ENCODE assay signal across 20 cellular contexts in the genomic region with DNA sequence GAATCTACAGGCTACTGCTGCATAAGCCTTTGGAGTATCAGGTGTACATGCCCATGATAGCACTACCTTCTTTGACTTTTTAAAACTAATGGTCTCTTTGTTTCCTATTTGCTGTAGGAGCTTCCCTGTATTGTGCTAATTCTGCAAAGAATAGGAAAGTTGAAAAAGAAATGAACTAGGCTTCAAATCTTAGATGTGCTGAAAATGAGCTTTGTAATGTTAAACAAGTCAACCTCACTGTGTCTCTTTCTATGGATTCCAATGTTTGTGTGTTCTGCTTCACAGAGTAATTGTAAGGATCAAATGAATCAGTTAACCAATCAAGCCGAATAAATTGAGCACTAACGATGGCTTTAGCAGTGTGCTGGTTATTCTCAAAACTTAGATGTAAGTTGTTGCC.
DNase-seq lines count a peak whose midpoint lies in the region; FAIRE-seq and TF ChIP-seq lines count a peak whose summit lies in the region.
"Had no signal": no experiment of that assay in that cellular context is flagged by ENCODE, and none has a peak within 500 bp of the region (broad histone marks: within the 10 kb centered on the region; RNA-seq: fewer than 3 reads in every experiment).

No MANE protein-coding gene starts in this region.

- no peak overlapping the region for H3K4ac ChIP-seq in H1 (replicated peaks; ENCODE audit: insufficient read length, low read depth, low read length)

- no peak overlapping the region for H3K23ac ChIP-seq in H1 (ENCODE audit: insufficient read length)

- H3K36me3 ChIP-seq in HUES48 (ENCODE audit: control insufficient read depth, insufficient read depth, low read length) = no peaks in the 10 kb centered on the region
- peaks cover 0 to 6% (median 2%) of the 10 kb centered on the region in 4 experiments; a peak in 2 of 8 replicates for H3K36me3 ChIP-seq in H1 (ENCODE audit: control insufficient read depth in 2 of 4, insufficient read depth in 4 of 4, low read length in 3 of 4)
- no peaks in the 10 kb centered on the region for H3K36me3 ChIP-seq in iPS-20b (ENCODE audit: insufficient read depth, low read depth, low read length)
- H3K36me3 ChIP-seq in tibial nerve = no peaks in the 10 kb centered on the region
- H3K36me3 ChIP-seq: BLaER1, HAP-1 had no signal

- 0 out of 2 replicates have a peak overlapping the region, but pooled peaks have one; percentile 84 for H3K18ac ChIP-seq in H1 (ENCODE audit: extremely low read depth, low read length)

- H3K56ac ChIP-seq in H1 (replicated peaks; ENCODE audit: insufficient read length, low read depth, low read length) = no peak overlapping the region

- no peak for TF ChIP-seq EP300 in H1 (IDR thresholded peaks at IDR 0.05; ENCODE audit: borderline replicate concordance in 1 of 2, low read depth in 2 of 2, low read length in 2 of 2)
- TF ChIP-seq EP300 in tibial nerve (IDR thresholded peaks at IDR 0.05) = no peak

- H3K23me2 ChIP-seq in H1 (ENCODE audit: low read depth, low read length) = no peaks in the 10 kb centered on the region; the same call in 1 of the 2 replicates

- TF ChIP-seq POLR2A in H1 (IDR thresholded peaks at IDR 0.05; ENCODE audit: control extremely low read depth in 1 of 2, low read depth in 2 of 2, low read length in 2 of 2) (no peak), tibial nerve (IDR thresholded peaks at IDR 0.05) (no peak)

- H3K4me1 Mint-ChIP-seq in osteocyte (ENCODE audit: unreplicated experiment) = no peaks in the 10 kb centered on the region
- H3K4me1 Mint-ChIP-seq: B cell; CD4-positive, CD25-positive, alpha-beta regulatory T cell had no signal

- H3K4me1 ChIP-seq in HUES48 (ENCODE audit: control insufficient read depth, insufficient read depth, low read length) (peaks cover 45% of the 10 kb centered on the region), H1 (replicated peaks in 1 of 4; ENCODE audit: control insufficient read depth in 3 of 4, insufficient read depth in 4 of 4, low read length in 3 of 4) (peaks cover 0 to 9% (median 6%) of the 10 kb centered on the region in 4 experiments; a peak in 4 of 7 replicates), iPS-20b (ENCODE audit: insufficient read depth, low read length) (peaks cover 38% of the 10 kb centered on the region), tibial nerve (no peaks in the 10 kb centered on the region)
- H3K4me1 ChIP-seq: BLaER1, Caco-2 had no signal

- peaks cover 37% of the 10 kb centered on the region for H3K27me3 Mint-ChIP-seq in osteocyte (ENCODE audit: unreplicated experiment)
- H3K27me3 Mint-ChIP-seq: CD4-positive, CD25-positive, alpha-beta regulatory T cell had no signal

- H4K8ac ChIP-seq in H1 (ENCODE audit: extremely low read depth, insufficient read depth, low read length) = no peak overlapping the region

- H3K27ac ChIP-seq in HUES48 (ENCODE audit: low read depth, low read length) (peak overlapping the region; percentile 88), H1 (ENCODE audit: low read depth, low read length) (peak overlapping the region; percentile 10; the same call in 1 of the 2 replicates), iPS-20b (ENCODE audit: low read length) (peak overlapping the region; percentile 68), tibial nerve (no peak overlapping the region)
- H3K27ac ChIP-seq: BLaER1, C4-2B had no signal

- WGBS in H1 (ENCODE audit: extremely low coverage in 1 of 2, insufficient coverage in 1 of 2, insufficient read length in 1 of 2, insufficient replicate concordance in 2 of 2, low coverage in 1 of 2, low lambda C conversion rate in 2 of 2, missing lambda C conversion rate in 1 of 2), 2 experiments = 44% methylated on average over 2 of the region's 2 CpGs; no CpG with 5 or more reads in 1 of the 2 experiments
- 61 to 73% methylated on average over 2 of the region's 2 CpGs for WGBS in tibial nerve, 2 donors

- H2BK12ac ChIP-seq in H1 (ENCODE audit: low read depth, low read length) = no peak overlapping the region

- TF ChIP-seq RAD21 in H1 (IDR thresholded peaks at IDR 0.05 in 1 of 2, conservative IDR thresholded peaks at IDR 0.05 in 1 of 2; ENCODE audit: low read depth in 2 of 2, low read length in 2 of 2) = no peak

- no peak overlapping the region for H2AK5ac ChIP-seq in H1 (ENCODE audit: low read depth, low read length)

- FAIRE-seq in H1 (lab: Jason Lieb, UNC) = peak; percentile 7
- FAIRE-seq: G401.6, GM12892 had no signal

- no peak overlapping the region for H2AFZ ChIP-seq in H1 (ENCODE audit: low read length)

- no peaks in the 10 kb centered on the region for H3K79me2 ChIP-seq in H1 (ENCODE audit: control insufficient read depth in 1 of 2, insufficient read depth in 2 of 2, low read length in 2 of 2)

- H3K14ac ChIP-seq in H1 (ENCODE audit: insufficient read length) = no peak overlapping the region

- peak overlapping the region; percentile 80 for H4K5ac ChIP-seq in H1 (ENCODE audit: insufficient read length, low read depth, low read length)

- H3K4me3 Mint-ChIP-seq in osteocyte (ENCODE audit: unreplicated experiment) = no peak overlapping the region
- H3K4me3 Mint-ChIP-seq: B cell; CD4-positive, CD25-positive, alpha-beta regulatory T cell; CD8-positive, alpha-beta T cell; HFFc6 had no signal

- H3K9ac ChIP-seq in HUES48 (ENCODE audit: low read depth, low read length) = peak overlapping the region; percentile 4; the same call in 1 of the 2 replicates
- H3K9ac ChIP-seq in H1 (replicated peaks in 1 of 4; ENCODE audit: extremely low read depth in 1 of 4, low read depth in 3 of 4, low read length in 3 of 4) = no peak overlapping the region
- H3K9ac ChIP-seq in iPS-20b (ENCODE audit: low read depth, low read length) = peak overlapping the region; percentile 49; the same call in 1 of the 2 replicates
- H3K9ac ChIP-seq: BLaER1 had no signal

- CTCF ChIA-PET in H1 (lab: Charles Lee; ENCODE audit: partially characterized antibody) = interaction anchor here (0.7 to 1.1 kb wide), 2 partner anchors 78 to 296 kb away, joined by 3 to 4 read pairs; no protein-coding TSS in a partner anchor

- peak overlapping the region; percentile 74; the same call in 1 of the 2 replicates for H2BK5ac ChIP-seq in H1 (ENCODE audit: low read depth, low read length)

- TF ChIP-seq CTCF in H1 (IDR thresholded peaks at IDR 0.05; ENCODE audit: control extremely low read depth in 1 of 3, insufficient read depth in 1 of 3, low read depth in 1 of 3, low read length in 3 of 3) (no peak), osteocyte (IDR thresholded peaks at IDR 0.05) (no peak), tibial nerve (IDR thresholded peaks at IDR 0.05) (no peak)

- no peak overlapping the region for H3K27ac Mint-ChIP-seq in osteocyte (ENCODE audit: unreplicated experiment)
- H3K27ac Mint-ChIP-seq: B cell; CD4-positive, CD25-positive, alpha-beta regulatory T cell; CD8-positive, alpha-beta T cell; HFFc6 had no signal

- POLR2A ChIA-PET in H1 (lab: Charles Lee; ENCODE audit: partially characterized antibody) = interaction anchor here (1.2 kb wide), 1 partner anchor 552 kb away, joined by 3 read pairs; no protein-coding TSS in a partner anchor

- peak overlapping the region; percentile 42 to 48 for H3K4me2 ChIP-seq in H1 (ENCODE audit: insufficient read depth in 1 of 2, low read depth in 2 of 2, low read length in 2 of 2)
- H3K4me2 ChIP-seq: BLaER1 had no signal

- peak overlapping the region; percentile 67 for H2BK120ac ChIP-seq in H1 (replicated peaks; ENCODE audit: low read depth, low read length)

- no peaks in the 10 kb centered on the region for H3K27me3 ChIP-seq in HUES48 (ENCODE audit: control insufficient read depth, insufficient read depth, low read length)
- no peaks in the 10 kb centered on the region for H3K27me3 ChIP-seq in H1 (replicated peaks in 1 of 4; ENCODE audit: control insufficient read depth in 3 of 4, extremely low read depth in 1 of 4, insufficient read depth in 3 of 4, low read length in 3 of 4)
- H3K27me3 ChIP-seq in iPS-20b (ENCODE audit: insufficient read depth, low read length) = no peaks in the 10 kb centered on the region
- no peaks in the 10 kb centered on the region for H3K27me3 ChIP-seq in tibial nerve
- H3K27me3 ChIP-seq: BLaER1 had no signal

- DNase-seq in SK-N-DZ (ENCODE audit: low spot score) = peak; percentile 20
- DNase-seq in H1 (ENCODE audit: low read depth in 1 of 2, low spot score in 2 of 2) = no peak
- DNase-seq in osteocyte (ENCODE audit: extremely low spot score, unreplicated experiment) = no peak
- no peak for DNase-seq in AG20443 (ENCODE audit: low spot score)
- no peak for DNase-seq in tibial nerve (ENCODE audit: low spot score in 2 of 2)
- DNase-seq in NCI-H1048 (lab: John Stamatoyannopoulos, UW) = no peak
- DNase-seq: Caco-2; CD4-positive, CD25-positive, alpha-beta regulatory T cell; CD8-positive, alpha-beta T cell; DMS153; DND-41; HFFc6 had no signal

- H3K9me3 Mint-ChIP-seq in osteocyte (ENCODE audit: unreplicated experiment) = no peaks in the 10 kb centered on the region
- H3K9me3 Mint-ChIP-seq: CD8-positive, alpha-beta T cell had no signal

- no peaks in the 10 kb centered on the region for H3K36me3 Mint-ChIP-seq in osteocyte (ENCODE audit: unreplicated experiment)
- H3K36me3 Mint-ChIP-seq: CD4-positive, CD25-positive, alpha-beta regulatory T cell; CD8-positive, alpha-beta T cell had no signal

- H3K4me3 ChIP-seq in HUES48 (ENCODE audit: low read depth, low read length) = peak overlapping the region; percentile 35
- peak overlapping the region in 1 of 4 experiments; percentile 20; a peak in 1 of 8 replicates for H3K4me3 ChIP-seq in H1 (ENCODE audit: extremely low read depth in 1 of 4, insufficient read depth in 2 of 4, low read depth in 3 of 4, low read length in 4 of 4)
- peak overlapping the region; percentile 37; the same call in 1 of the 2 replicates for H3K4me3 ChIP-seq in iPS-20b (ENCODE audit: low read length)
- no peak overlapping the region for H3K4me3 ChIP-seq in tibial nerve
- H3K4me3 ChIP-seq: BLaER1, HAP-1 had no signal

- H4K91ac ChIP-seq in H1 (replicated peaks; ENCODE audit: insufficient read length, low read length) = no peak overlapping the region

- no peaks in the 10 kb centered on the region for H3K9me3 ChIP-seq in HUES48 (ENCODE audit: control insufficient read depth, insufficient read depth, low read length)
- H3K9me3 ChIP-seq in H1 (ENCODE audit: insufficient read depth in 2 of 2, low read depth in 1 of 2, low read length in 1 of 2) = peaks cover 0 to 8% of the 10 kb centered on the region in 2 experiments; a peak in 1 of 4 replicates
- no peaks in the 10 kb centered on the region; the same call in 1 of the 2 replicates for H3K9me3 ChIP-seq in iPS-20b (ENCODE audit: insufficient read depth, low read depth, low read length)
- H3K9me3 ChIP-seq in tibial nerve = peaks cover 0 to 4% (median 0%) of the 10 kb centered on the region in 4 donors
- H3K9me3 ChIP-seq: Caco-2 had no signal

- H3K79me1 ChIP-seq in H1 (ENCODE audit: low read depth, low read length) = no peaks in the 10 kb centered on the region

- no peak overlapping the region for H2BK15ac ChIP-seq in H1 (ENCODE audit: low read length)

- H2BK20ac ChIP-seq in H1 (ENCODE audit: low read length) = 0 out of 2 replicates have a peak overlapping the region, but pooled peaks have one; percentile 9

- no peaks in the 10 kb centered on the region for H4K20me1 ChIP-seq in H1 (replicated peaks in 1 of 2; ENCODE audit: control insufficient read depth in 1 of 2, insufficient read depth in 2 of 2, low read length in 2 of 2)
- H4K20me1 ChIP-seq: BLaER1 had no signal

TF ChIP-seq in H1, 55 proteins besides CTCF, POLR2A, EP300 and RAD21 (continues in another document):
- TF ChIP-seq HDAC2 (IDR thresholded peaks at IDR 0.05; ENCODE audit: borderline replicate concordance in 1 of 2, low read depth in 2 of 2, low read length in 2 of 2) = 0 out of 4 replicates have a peak, but pooled peaks of 1 of the 2 experiments have one; percentile 3

Comparison
In these comparisons a context has a peak if more than half of its experiments do, and no peak if none do; other contexts are left out.
1. H3K27ac ChIP-seq: peak in HUES48 (single experiment), H1 (single experiment) and iPS-20b (single experiment); none in tibial nerve (0 of 4).
2. H3K4me3 ChIP-seq: peak in HUES48 (single experiment) and iPS-20b (single experiment); none in tibial nerve (0 of 4).
3. H3K9ac ChIP-seq: peak in HUES48 (single experiment) and iPS-20b (single experiment); none in H1 (0 of 4).